1 cellular context compared by ENCODE assay signal in the genomic region with DNA sequence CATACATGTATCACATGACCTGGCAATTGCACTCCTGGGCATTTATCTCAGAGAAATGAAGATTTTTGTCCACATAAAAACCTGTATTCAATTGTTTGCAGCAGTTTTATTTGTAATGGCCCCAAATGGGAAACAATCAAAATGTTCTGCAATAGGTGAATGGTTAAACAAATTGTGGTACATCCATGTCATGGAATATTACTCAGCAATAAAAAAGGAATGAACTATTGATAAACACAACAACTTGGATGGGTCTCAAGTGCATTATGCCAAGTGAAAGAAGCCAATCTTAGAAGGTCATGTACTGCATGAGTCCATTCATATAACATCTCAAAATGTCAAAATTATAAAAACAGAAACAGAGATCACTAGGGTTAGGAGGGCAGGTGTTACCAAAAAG.
TF ChIP-seq lines count a peak whose summit lies in the region.

No MANE protein-coding gene starts in this region.

TF ChIP-seq in SK-N-SH, 30 proteins besides CTCF, POLR2A, EP300 and RAD21 (continued from another document):
- TF ChIP-seq IRF3 (IDR thresholded peaks at IDR 0.05; ENCODE audit: low read depth, low read length) (no peak), REST (IDR thresholded peaks at IDR 0.05; ENCODE audit: low read depth, low read length) (no peak), FOXM1 (IDR thresholded peaks at IDR 0.05; ENCODE audit: low read depth) (no peak), TEAD4 (IDR thresholded peaks at IDR 0.05; ENCODE audit: borderline replicate concordance, insufficient read depth) (no peak), JUND (IDR thresholded peaks at IDR 0.05) (no peak), TCF12 (IDR thresholded peaks at IDR 0.05) (no peak)
- TF ChIP-seq, protein P1, sequence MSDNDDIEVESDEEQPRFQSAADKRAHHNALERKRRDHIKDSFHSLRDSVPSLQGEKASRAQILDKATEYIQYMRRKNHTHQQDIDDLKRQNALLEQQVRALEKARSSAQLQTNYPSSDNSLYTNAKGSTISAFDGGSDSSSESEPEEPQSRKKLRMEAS (IDR thresholded peaks at IDR 0.05; ENCODE audit: low read depth): no peak
